In the genomic region with DNA sequence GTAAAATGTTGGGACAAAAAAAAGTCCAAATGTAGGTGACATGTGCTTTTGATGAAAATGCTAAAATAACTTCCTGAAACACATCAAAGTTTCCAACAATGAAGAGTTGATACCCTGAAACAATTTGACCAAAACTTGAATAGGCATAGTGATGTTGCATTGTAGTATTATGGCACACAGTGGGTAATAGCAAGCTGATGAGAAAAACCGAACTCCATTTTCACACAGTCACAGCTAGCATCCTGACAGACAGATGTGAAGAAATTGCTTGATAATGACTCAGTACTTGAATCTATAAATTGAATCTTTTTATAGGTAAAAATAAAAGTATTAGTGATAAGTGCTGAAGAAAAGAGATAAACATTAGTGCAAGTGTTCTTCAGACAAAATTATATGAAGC, we compare ENCODE assay signal across 9 cellular contexts.
"Had no signal": no experiment of that assay in that cellular context is flagged by ENCODE, and none has a peak within 500 bp of the region (broad histone marks: within the 10 kb centered on the region; RNA-seq: fewer than 3 reads in every experiment).

No MANE protein-coding gene starts in this region.

- ATAC-seq: GM23338, HepG2 had no signal

- H3K4me3 ChIP-seq: GM23338 had no signal

- H3K4me1 Mint-ChIP-seq: IgD-negative memory B cell had no signal

- DNase-seq: H9, HCEC 1CT, KG1 had no signal

- H2AFZ ChIP-seq: GM23338 had no signal

- H3K4me2 ChIP-seq: GM23338 had no signal

- FAIRE-seq: H1, H54, HepG2 had no signal

- H3K27me3 Mint-ChIP-seq: IgD-negative memory B cell had no signal

- H3K36me3 Mint-ChIP-seq: IgD-negative memory B cell had no signal

- H3K27ac ChIP-seq: HL-60 had no signal

- H3K27ac Mint-ChIP-seq: GM23338, H9, IgD-negative memory B cell had no signal

- H3K4me3 Mint-ChIP-seq: GM23338, H9, IgD-negative memory B cell had no signal
